11 cellular contexts compared by ENCODE assay signal in genomic region chr18:56083097-56083865, GRCh38.
DNase-seq lines count a peak whose midpoint lies in the region; ATAC-seq and TF ChIP-seq lines count a peak whose summit lies in the region.
"Had no signal": no experiment of that assay in that cellular context is flagged by ENCODE, and none has a peak within 500 bp of the region (broad histone marks: within the 10 kb centered on the region; RNA-seq: fewer than 3 reads in every experiment).

No MANE protein-coding gene starts in this region.

- intact Hi-C loops in adrenal gland (cut with DNase I), result no loop called here

- H3K9me3 ChIP-seq in adrenal gland (replicated peaks in 1 of 3), result no peaks in the 10 kb centered on the region
- no peaks in the 10 kb centered on the region for H3K9me3 ChIP-seq in Karpas-422 (ENCODE audit: low read length)

- no peaks in the 10 kb centered on the region for H4K20me1 ChIP-seq in Karpas-422 (ENCODE audit: insufficient read depth, low read depth, low read length)

- H3K27me3 ChIP-seq in adrenal gland (no peaks in the 10 kb centered on the region), Karpas-422 (ENCODE audit: low read length) (no peaks in the 10 kb centered on the region)

- DNase-seq in HFF-Myc (ENCODE audit: extremely low read depth, low read depth) (peak; percentile 84), adrenal gland (peak in 6 of 7 donors; percentile 11 to 63 (median 21)), glutamatergic neuron (no peak), occipital lobe (lab: John Stamatoyannopoulos, UW) (peak; percentile 1), Karpas-422 (no peak), germinal center (ENCODE audit: low spot score) (no peak)
- DNase-seq in activated CD4-positive, CD25-positive, alpha-beta regulatory T cell treated with anti-CD3 and anti-CD28 coated beads, Interleukin-2, amount 50 U/mL, for 72 hours, result no peak
- DNase-seq: caudate nucleus, T-helper 1 cell had no signal

- H3K4me1 Mint-ChIP-seq in glutamatergic neuron (ENCODE audit: low read depth, unreplicated experiment), result peaks cover 20% of the 10 kb centered on the region
- H3K4me1 Mint-ChIP-seq: IgD-negative memory B cell had no signal

- H3K4me2 ChIP-seq in Karpas-422 (ENCODE audit: low read depth, low read length, poor library complexity, severe bottlenecking), result no peak overlapping the region

- H3K27ac ChIP-seq in adrenal gland, result no peak overlapping the region
- no peak overlapping the region for H3K27ac ChIP-seq in Karpas-422 (ENCODE audit: low read length)

- no peak for TF ChIP-seq POLR2A in adrenal gland (IDR thresholded peaks at IDR 0.05)

- H3K4me3 Mint-ChIP-seq in glutamatergic neuron (ENCODE audit: unreplicated experiment), result no peak overlapping the region
- H3K4me3 Mint-ChIP-seq: IgD-negative memory B cell had no signal

- WGBS in adrenal gland, 4 donors, result 52 to 62% (median 60%) methylated on average over 12 of the region's 12 CpGs

- no peak for ATAC-seq in GM21515 (IDR thresholded peaks at IDR 0.05; ENCODE audit: unreplicated experiment)

- H3K36me3 Mint-ChIP-seq in glutamatergic neuron (ENCODE audit: unreplicated experiment), result no peaks in the 10 kb centered on the region

- no peaks in the 10 kb centered on the region for H3K36me3 ChIP-seq in adrenal gland (replicated peaks in 1 of 2)
- H3K36me3 ChIP-seq in Karpas-422 (ENCODE audit: insufficient read depth, low read length), result no peaks in the 10 kb centered on the region

- H3K79me2 ChIP-seq in Karpas-422 (ENCODE audit: low read length), result no peaks in the 10 kb centered on the region

- H3K4me1 ChIP-seq in adrenal gland (replicated peaks in 1 of 2) (peaks cover 0 to 6% of the 10 kb centered on the region in 2 donors), Karpas-422 (ENCODE audit: low read length) (no peaks in the 10 kb centered on the region)

- H3K9ac ChIP-seq in Karpas-422 (ENCODE audit: low read length), result no peak overlapping the region

- H2AFZ ChIP-seq in Karpas-422 (ENCODE audit: low read length), result no peak overlapping the region

- H3K27ac Mint-ChIP-seq in glutamatergic neuron (ENCODE audit: unreplicated experiment), result peak overlapping the region; percentile 87
- H3K27ac Mint-ChIP-seq: IgD-negative memory B cell had no signal

- H3K9me2 ChIP-seq in Karpas-422 (replicated peaks; ENCODE audit: insufficient read depth, low read length), result no peaks in the 10 kb centered on the region

- H3K9me3 Mint-ChIP-seq in glutamatergic neuron (ENCODE audit: unreplicated experiment), result no peaks in the 10 kb centered on the region
- H3K9me3 Mint-ChIP-seq: IgD-negative memory B cell had no signal

- H3K4me3 ChIP-seq in HFF-Myc (replicated peaks; ENCODE audit: low read depth, low read length) (no peak overlapping the region), adrenal gland (no peak overlapping the region), Karpas-422 (ENCODE audit: low read length) (no peak overlapping the region)

- TF ChIP-seq CTCF in HFF-Myc (IDR thresholded peaks at IDR 0.05; ENCODE audit: low read depth, low read length, missing control alignments) (peak; percentile 19), adrenal gland (IDR thresholded peaks at IDR 0.05) (no peak), glutamatergic neuron (IDR thresholded peaks at IDR 0.05; ENCODE audit: partially characterized antibody, unreplicated experiment) (no peak)

- H3K27me3 Mint-ChIP-seq in glutamatergic neuron (ENCODE audit: unreplicated experiment), result peaks cover 2% of the 10 kb centered on the region
- H3K27me3 Mint-ChIP-seq: IgD-negative memory B cell had no signal

Comparison
In these comparisons a context has a peak if more than half of its experiments do, and no peak if none do; other contexts are left out.
1. DNase-seq: peak in HFF-Myc (single experiment), adrenal gland (6 of 7) and occipital lobe (single experiment); none in glutamatergic neuron (single experiment), Karpas-422 (single experiment), activated CD4-positive, CD25-positive, alpha-beta regulatory T cell treated with anti-CD3 and anti-CD28 coated beads, Interleukin-2, amount 50 U/mL, for 72 hours (single experiment) and germinal center (single experiment).